34 cellular contexts compared by ENCODE assay signal in genomic region chr10:131014271-131014670, GRCh38.
"Had no signal": no experiment of that assay in that cellular context is flagged by ENCODE, and none has a peak within 500 bp of the region (broad histone marks: within the 10 kb centered on the region; RNA-seq: fewer than 3 reads in every experiment).

No MANE protein-coding gene starts in this region.

- H3K9me3 ChIP-seq: MG63 had no signal

- H3K36me3 ChIP-seq: MG63 had no signal

- H3K27ac ChIP-seq: KMS-11 had no signal

- H3K9ac ChIP-seq: KMS-11 had no signal

- H3K4me3 ChIP-seq: MG63 had no signal

- DNase-seq: Kasumi-1, MG63, MM.1S, MV-4-11, NCI-H1048, NCI-H1092, NCI-H1092 treated with DMSO at 0.1 percent for 48 hours, NCI-H1105, NCI-H1105 treated with DMSO at 0.1 percent for 48 hours, NCI-H1417, NCI-H1417 treated with DMSO at 0.1 percent for 48 hours, NCI-H1436, NCI-H1436 treated with DMSO at 0.1 percent for 48 hours, NCI-H146, NCI-H1694, NCI-H1694 treated with DMSO at 0.1 percent for 48 hours, NCI-H187, NCI-H187 treated with DMSO at 0.1 percent for 48 hours, NCI-H1930, NCI-H2029, NCI-H2029 treated with DMSO at 0.1 percent for 48 hours, NCI-H2081, NCI-H2081 treated with DMSO at 0.1 percent for 48 hours, NCI-H2107, NCI-H2171, NCI-H2171 treated with DMSO at 0.1 percent for 48 hours, NCI-H2227 treated with DMSO at 0.1 percent for 48 hours, NCI-H226, NCI-H345, NCI-H446, NCI-H446 treated with DMSO at 0.1 percent for 48 hours, NCI-H510A, NCI-H510A treated with DMSO at 0.1 percent for 48 hours had no signal

- H3K27me3 ChIP-seq: MG63 had no signal

- H3K4me2 ChIP-seq: KMS-11 had no signal
